ENCODE assay signal across 8 cellular contexts in genomic region chr22:20267441-20268288, GRCh38. TPM values are rescaled to one million over a fixed set of nuclear protein-coding genes. Genes with fewer than 3 reads are reported as not detected.
A peak's percentile ranks its signal among the peaks of the same experiment; 100 is the strongest.
DNase-seq lines count a peak whose midpoint lies in the region; ATAC-seq and TF ChIP-seq lines count a peak whose summit lies in the region.

No MANE protein-coding gene starts in this region.

- no peak overlapping the region for H3K27ac ChIP-seq in DND-41 (ENCODE audit: low read length)
- H3K27ac ChIP-seq in parathyroid adenoma, result no peak overlapping the region

- H3K36me3 ChIP-seq in DND-41 (ENCODE audit: insufficient read depth, low read length) (no peaks in the 10 kb centered on the region), NT2/D1 (ENCODE audit: insufficient read depth, insufficient read length, low read length) (no peaks in the 10 kb centered on the region), parathyroid adenoma (ENCODE audit: control insufficient read depth, insufficient read depth, low read length) (no peaks in the 10 kb centered on the region)

- H2AFZ ChIP-seq in DND-41 (ENCODE audit: low read depth, low read length) (no peak overlapping the region), parathyroid adenoma (no peak overlapping the region)

- H3K9me3 ChIP-seq in DND-41 (ENCODE audit: insufficient read depth, low read length, severe bottlenecking) (no peaks in the 10 kb centered on the region), NT2/D1 (ENCODE audit: insufficient read depth, low read length) (no peaks in the 10 kb centered on the region), parathyroid adenoma (ENCODE audit: control insufficient read depth, low read length) (no peaks in the 10 kb centered on the region)

- H3K27me3 ChIP-seq in DND-41 (ENCODE audit: insufficient read depth, low read length, poor library complexity) (peaks cover 18% of the 10 kb centered on the region), NT2/D1 (ENCODE audit: insufficient read depth, insufficient read length) (no peaks in the 10 kb centered on the region), parathyroid adenoma (ENCODE audit: control insufficient read depth, insufficient read depth, low read length) (no peaks in the 10 kb centered on the region)

- H3K4me2 ChIP-seq in DND-41 (ENCODE audit: insufficient read depth, low read length) (peak overlapping the region; percentile 47), parathyroid adenoma (ENCODE audit: low read length) (peak overlapping the region; percentile 66)

- H3K4me1 ChIP-seq in DND-41 (ENCODE audit: insufficient read depth, low read length), result peaks cover 13% of the 10 kb centered on the region
- H3K4me1 ChIP-seq in NT2/D1 (ENCODE audit: insufficient read depth, insufficient read length), result peaks cover 9% of the 10 kb centered on the region
- no peaks in the 10 kb centered on the region for H3K4me1 ChIP-seq in parathyroid adenoma

- H3K9ac ChIP-seq in DND-41 (ENCODE audit: low read depth, low read length) (peak overlapping the region; percentile 21; the same call in 1 of the 2 replicates), NT2/D1 (ENCODE audit: insufficient read length, low read depth) (peak overlapping the region; percentile 74), parathyroid adenoma (no peak overlapping the region)

- DNase-seq in DND-41, result no peak
- no peak for DNase-seq in NT2/D1 (ENCODE audit: low read depth, low spot score)
- DNase-seq in epithelial cell of proximal tubule (ENCODE audit: low read depth), result no peak
- DNase-seq in NCI-H2107 (lab: John Stamatoyannopoulos, UW), result no peak
- no peak for DNase-seq in NCI-H187 (lab: John Stamatoyannopoulos, UW)

- TF ChIP-seq CTCF in DND-41 (IDR thresholded peaks at IDR 0.05; ENCODE audit: borderline replicate concordance, extremely low read depth, low read length, poor library complexity, severe bottlenecking) (no peak), epithelial cell of proximal tubule (conservative IDR thresholded peaks at IDR 0.05; ENCODE audit: low read depth, low read length) (no peak), parathyroid adenoma (IDR thresholded peaks at IDR 0.05) (no peak)

- no peaks in the 10 kb centered on the region for H4K20me1 ChIP-seq in DND-41 (ENCODE audit: insufficient read depth, low read length)

- no peaks in the 10 kb centered on the region for H3K79me2 ChIP-seq in DND-41 (ENCODE audit: insufficient read depth, low read length)
- no peaks in the 10 kb centered on the region for H3K79me2 ChIP-seq in parathyroid adenoma

- ATAC-seq in DND-41 (ENCODE audit: insufficient read depth, low read depth) (no peak; the same call in 2 of the 3 replicates), GM19455 (IDR thresholded peaks at IDR 0.05; ENCODE audit: unreplicated experiment) (no peak), GM18870 (IDR thresholded peaks at IDR 0.05; ENCODE audit: unreplicated experiment) (no peak)

- H3K4me3 ChIP-seq in DND-41 (ENCODE audit: low read depth in 1 of 2, low read length in 2 of 2) (peak overlapping the region in 1 of 2 experiments; percentile 48; a peak in 2 of 4 replicates), NT2/D1 (ENCODE audit: insufficient read length, low read depth) (peak overlapping the region; percentile 51), epithelial cell of proximal tubule (ENCODE audit: low read depth, low read length) (peak overlapping the region; percentile 47), parathyroid adenoma (ENCODE audit: low read depth, low read length) (peak overlapping the region; percentile 34)

RNA-seq across cellular contexts. Expression of gene RTN4R, which starts 0.5 kb away (rescaled TPM):
- total RNA-seq in epithelial cell of proximal tubule, result 12.1 and 18.6 TPM in 2 replicates

RNA-seq across cellular contexts. Expression of gene DGCR6L, which starts 52.2 kb away (rescaled TPM):
- total RNA-seq in epithelial cell of proximal tubule, result 56.9 and 65.2 TPM in 2 replicates
